Comparison of ENCODE assay signal across 8 cellular contexts in the genomic region with DNA sequence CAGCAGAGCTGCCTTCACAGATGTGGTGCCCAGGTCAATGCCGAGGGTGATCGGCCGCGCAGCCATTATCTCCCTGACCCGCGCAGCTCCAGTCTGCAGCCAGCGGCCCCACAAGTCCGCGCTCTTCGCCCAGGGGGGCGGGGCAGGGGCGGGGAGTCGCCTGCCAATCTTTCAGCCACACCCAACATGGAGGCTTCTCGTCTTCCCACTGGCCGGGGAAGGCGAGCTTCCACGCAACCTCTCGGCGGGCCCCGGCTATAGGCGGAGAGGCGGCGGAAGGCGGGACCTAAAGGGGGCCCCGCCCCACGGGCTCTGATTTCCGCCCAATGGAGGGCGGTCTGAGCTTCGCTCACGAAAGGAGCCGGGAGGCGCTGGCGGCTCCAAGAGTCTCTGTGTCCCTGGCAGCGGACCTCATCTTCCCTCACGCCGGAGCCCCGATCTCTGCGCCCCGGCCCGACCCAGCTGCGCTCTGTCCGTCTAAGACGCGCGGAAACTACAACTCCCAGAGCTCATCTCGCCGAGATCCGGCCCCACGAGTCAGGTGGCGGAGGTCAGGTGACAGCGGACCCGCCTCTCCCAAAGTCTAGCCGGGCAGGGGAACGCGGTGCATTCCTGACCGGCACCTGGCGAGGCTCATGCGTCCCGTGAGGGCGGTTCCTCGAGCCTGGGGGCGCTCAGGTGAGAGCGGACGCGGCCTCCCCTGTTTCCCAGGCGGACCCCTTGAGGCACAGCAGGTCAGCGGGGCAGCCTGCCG. TPM values are rescaled to one million over a fixed set of nuclear protein-coding genes. Genes with fewer than 3 reads are reported as not detected.
DNase-seq lines count a peak whose midpoint lies in the region; ATAC-seq, FAIRE-seq and TF ChIP-seq lines count a peak whose summit lies in the region.

A gene (plus strand): TSS at position 607 of the 754 bp plus-strand sequence. CDS start 3,447 bp downstream, outside the sequence.
A gene with protein sequence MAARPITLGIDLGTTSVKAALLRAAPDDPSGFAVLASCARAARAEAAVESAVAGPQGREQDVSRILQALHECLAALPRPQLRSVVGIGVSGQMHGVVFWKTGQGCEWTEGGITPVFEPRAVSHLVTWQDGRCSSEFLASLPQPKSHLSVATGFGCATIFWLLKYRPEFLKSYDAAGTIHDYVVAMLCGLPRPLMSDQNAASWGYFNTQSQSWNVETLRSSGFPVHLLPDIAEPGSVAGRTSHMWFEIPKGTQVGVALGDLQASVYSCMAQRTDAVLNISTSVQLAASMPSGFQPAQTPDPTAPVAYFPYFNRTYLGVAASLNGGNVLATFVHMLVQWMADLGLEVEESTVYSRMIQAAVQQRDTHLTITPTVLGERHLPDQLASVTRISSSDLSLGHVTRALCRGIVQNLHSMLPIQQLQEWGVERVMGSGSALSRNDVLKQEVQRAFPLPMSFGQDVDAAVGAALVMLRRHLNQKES (minus strand): TSS at position 97 of the 754 bp plus-strand sequence. CDS start 31 bp downstream, at position 66.

- peak within 1 kb of the TSS; percentile 97 for H4K91ac ChIP-seq in H1 (replicated peaks; ENCODE audit: insufficient read length, low read length)
- H4K91ac ChIP-seq in mesenchymal stem cell (ENCODE audit: low read length), result peak within 1 kb of the TSS; percentile 83

- H3K18ac ChIP-seq in H1 (ENCODE audit: extremely low read depth, low read length), result peak within 1 kb of the TSS; percentile 100
- H3K18ac ChIP-seq in mesenchymal stem cell (ENCODE audit: low read depth in 1 of 2, low read length in 2 of 2), result peak within 1 kb of the TSS; percentile 94 to 96

- H3K79me1 ChIP-seq in H1 (ENCODE audit: low read depth, low read length) (peaks cover 6% of the 10 kb centered on the region; the same call in 1 of the 2 replicates), mesenchymal stem cell (replicated peaks; ENCODE audit: low read length, poor library complexity, severe bottlenecking) (peaks cover 32% of the 10 kb centered on the region)

- no peak within 1 kb of the TSS for H3K14ac ChIP-seq in H1 (ENCODE audit: insufficient read length)
- peak within 1 kb of the TSS; percentile 63 to 95 for H3K14ac ChIP-seq in mesenchymal stem cell (ENCODE audit: low read length in 2 of 2)

- H2AK5ac ChIP-seq in H1 (ENCODE audit: low read depth, low read length) (no peak within 1 kb of the TSS), mesenchymal stem cell (ENCODE audit: low read length, severe bottlenecking) (no peak within 1 kb of the TSS)

- H3K27me3 ChIP-seq in H1 (replicated peaks in 1 of 4; ENCODE audit: control insufficient read depth in 3 of 4, extremely low read depth in 1 of 4, insufficient read depth in 3 of 4, low read length in 3 of 4) (no peaks in the 10 kb centered on the region), mesenchymal stem cell (ENCODE audit: control insufficient read depth in 1 of 2, insufficient read depth in 1 of 2, low read length in 2 of 2) (no peaks in the 10 kb centered on the region)

- DNase-seq in COLO829 (ENCODE audit: low spot score), result peak; percentile 98
- peak; percentile 99 for DNase-seq in HTR-8/SVneo (ENCODE audit: insufficient read length, low spot score)
- DNase-seq in NOMO-1 treated with dmso at 0.1 percent for 144 hours (lab: John Stamatoyannopoulos, UW; ENCODE audit: unreplicated experiment), result peak; percentile 96
- DNase-seq in activated CD8-positive, alpha-beta memory T cell treated with anti-CD3 and anti-CD28 coated beads for 48 hours (ENCODE audit: low read depth in 2 of 3, low spot score in 2 of 3), result peak; percentile 75 to 91 (median 87)
- DNase-seq in H1 (ENCODE audit: low read depth in 1 of 2, low spot score in 2 of 2), result peak; percentile 82 to 95
- DNase-seq in mesenchymal stem cell, result peak; percentile 97
- peak; percentile 90 for DNase-seq in stimulated activated CD8-positive, alpha-beta memory T cell treated with anti-CD3 and anti-CD28 coated beads, Interleukin-12 subunit alpha, Interleukin-12 subunit beta, amount 100 ng/mL, for 4 hours (ENCODE audit: low read depth)

- H2BK120ac ChIP-seq in H1 (replicated peaks; ENCODE audit: low read depth, low read length) (peak within 1 kb of the TSS; percentile 90), mesenchymal stem cell (ENCODE audit: low read depth, low read length) (peak within 1 kb of the TSS; percentile 92)

- H2BK15ac ChIP-seq in H1 (ENCODE audit: low read length) (no peak within 1 kb of the TSS), mesenchymal stem cell (ENCODE audit: low read depth, poor library complexity, severe bottlenecking) (peak within 1 kb of the TSS; percentile 46)

- H2BK5ac ChIP-seq in H1 (ENCODE audit: low read depth, low read length) (peak within 1 kb of the TSS; percentile 90), mesenchymal stem cell (ENCODE audit: low read depth, low read length, poor library complexity, severe bottlenecking) (peak within 1 kb of the TSS; percentile 91)

- no peak within 1 kb of the TSS for H3K23ac ChIP-seq in H1 (ENCODE audit: insufficient read length)
- peak within 1 kb of the TSS; percentile 44 to 66 for H3K23ac ChIP-seq in mesenchymal stem cell (ENCODE audit: low read length in 2 of 2)

- POLR2A ChIA-PET in H1 (lab: Charles Lee; ENCODE audit: partially characterized antibody), result interaction anchor here (0.6 to 3.4 kb wide), 15 partner anchors 9 to 172 kb away, joined by 3 to 19 read pairs (median 4); a partner anchor contains a TSS

- H3K36me3 ChIP-seq in H1 (ENCODE audit: control insufficient read depth in 2 of 4, insufficient read depth in 4 of 4, low read length in 3 of 4), result peaks cover 3 to 12% (median 6%) of the 10 kb centered on the region in 4 experiments; a peak in 6 of 8 replicates
- peaks cover 16 to 20% of the 10 kb centered on the region in 2 experiments for H3K36me3 ChIP-seq in mesenchymal stem cell (ENCODE audit: control insufficient read depth in 1 of 2, insufficient read depth in 2 of 2, low read depth in 1 of 2, low read length in 2 of 2)

- H2AFZ ChIP-seq in H1 (ENCODE audit: low read length) (peak within 1 kb of the TSS; percentile 78; the same call in 1 of the 2 replicates), mesenchymal stem cell (ENCODE audit: low read depth, low read length) (peak within 1 kb of the TSS; percentile 99)

- H3K4me2 ChIP-seq in H1 (ENCODE audit: insufficient read depth in 1 of 2, low read depth in 2 of 2, low read length in 2 of 2) (peak within 1 kb of the TSS; percentile 50 to 92), mesenchymal stem cell (ENCODE audit: low read length, poor library complexity, severe bottlenecking) (peak within 1 kb of the TSS; percentile 98)

- no peak for TF ChIP-seq EP300 in H1 (IDR thresholded peaks at IDR 0.05; ENCODE audit: borderline replicate concordance in 1 of 2, low read depth in 2 of 2, low read length in 2 of 2)

- 2% methylated on average over 36 of the region's 68 CpGs; no CpG with 5 or more reads in 1 of the 2 experiments for WGBS in H1 (ENCODE audit: extremely low coverage in 1 of 2, insufficient coverage in 1 of 2, insufficient read length in 1 of 2, insufficient replicate concordance in 2 of 2, low coverage in 1 of 2, low lambda C conversion rate in 2 of 2, missing lambda C conversion rate in 1 of 2), 2 experiments
- WGBS in mesenchymal stem cell, result under 1% methylated on average over 68 of the region's 68 CpGs

- H3K9ac ChIP-seq in H1 (replicated peaks in 1 of 4; ENCODE audit: extremely low read depth in 1 of 4, low read depth in 3 of 4, low read length in 3 of 4) (peak within 1 kb of the TSS; percentile 79 to 90 (median 84)), mesenchymal stem cell (ENCODE audit: low read length) (peak within 1 kb of the TSS; percentile 95)

- H2BK12ac ChIP-seq in H1 (ENCODE audit: low read depth, low read length) (no peak within 1 kb of the TSS), mesenchymal stem cell (ENCODE audit: low read length in 2 of 2) (peak within 1 kb of the TSS in 1 of 2 experiments; percentile 21)

- H4K8ac ChIP-seq in H1 (ENCODE audit: extremely low read depth, insufficient read depth, low read length) (peak within 1 kb of the TSS; percentile 99), mesenchymal stem cell (ENCODE audit: low read length) (peak within 1 kb of the TSS; percentile 95)

- TF ChIP-seq RAD21 in H1 (IDR thresholded peaks at IDR 0.05 in 1 of 2, conservative IDR thresholded peaks at IDR 0.05 in 1 of 2; ENCODE audit: low read depth in 2 of 2, low read length in 2 of 2), result no peak; a peak in 1 of 4 replicates

- no peak for TF ChIP-seq CTCF in H1 (IDR thresholded peaks at IDR 0.05; ENCODE audit: control extremely low read depth in 1 of 3, insufficient read depth in 1 of 3, low read depth in 1 of 3, low read length in 3 of 3)

- peak within 1 kb of the TSS; percentile 87 to 95 (median 88) for H3K4me3 ChIP-seq in H1 (ENCODE audit: extremely low read depth in 1 of 4, insufficient read depth in 2 of 4, low read depth in 3 of 4, low read length in 4 of 4)
- peak within 1 kb of the TSS; percentile 96 to 98 for H3K4me3 ChIP-seq in mesenchymal stem cell (ENCODE audit: insufficient read depth in 1 of 2, low read depth in 1 of 2, low read length in 2 of 2)

- H4K20me1 ChIP-seq in H1 (replicated peaks in 1 of 2; ENCODE audit: control insufficient read depth in 1 of 2, insufficient read depth in 2 of 2, low read length in 2 of 2), result peaks cover 2 to 11% of the 10 kb centered on the region in 2 experiments

- H2BK20ac ChIP-seq in H1 (ENCODE audit: low read length), result no peak within 1 kb of the TSS

- ATAC-seq in GM21367 (IDR thresholded peaks at IDR 0.05; ENCODE audit: unreplicated experiment), result peak; percentile 82

- H4K5ac ChIP-seq in H1 (ENCODE audit: insufficient read length, low read depth, low read length), result peak within 1 kb of the TSS; percentile 99

- H3K4ac ChIP-seq in H1 (replicated peaks; ENCODE audit: insufficient read length, low read depth, low read length) (peak within 1 kb of the TSS; percentile 91), mesenchymal stem cell (ENCODE audit: low read depth in 1 of 2, low read length in 2 of 2) (peak within 1 kb of the TSS; percentile 84 to 86)

- H3K4me1 ChIP-seq in H1 (replicated peaks in 1 of 4; ENCODE audit: control insufficient read depth in 3 of 4, insufficient read depth in 4 of 4, low read length in 3 of 4) (peaks cover 0 to 8% (median 5%) of the 10 kb centered on the region in 4 experiments; a peak in 3 of 7 replicates), mesenchymal stem cell (ENCODE audit: control insufficient read depth, insufficient read depth, low read depth, low read length) (peaks cover 16% of the 10 kb centered on the region)

- peak within 1 kb of the TSS; percentile 95 for H3K56ac ChIP-seq in H1 (replicated peaks; ENCODE audit: insufficient read length, low read depth, low read length)

- peak; percentile 55 to 66 for TF ChIP-seq POLR2A in H1 (IDR thresholded peaks at IDR 0.05; ENCODE audit: control extremely low read depth in 1 of 2, low read depth in 2 of 2, low read length in 2 of 2)

- H3K9me3 ChIP-seq in H1 (ENCODE audit: insufficient read depth in 2 of 2, low read depth in 1 of 2, low read length in 1 of 2), result no peaks in the 10 kb centered on the region
- H3K9me3 ChIP-seq in mesenchymal stem cell (ENCODE audit: control insufficient read depth, low read length), result no peaks in the 10 kb centered on the region

- H3K79me2 ChIP-seq in H1 (ENCODE audit: control insufficient read depth in 1 of 2, insufficient read depth in 2 of 2, low read length in 2 of 2), result peaks cover 0 to 20% of the 10 kb centered on the region in 2 experiments; a peak in 2 of 4 replicates

- H3K23me2 ChIP-seq in H1 (ENCODE audit: low read depth, low read length), result peaks cover 6% of the 10 kb centered on the region; the same call in 1 of the 2 replicates

- peak within 1 kb of the TSS; percentile 96 for H3K27ac ChIP-seq in H1 (ENCODE audit: low read depth, low read length)
- H3K27ac ChIP-seq in mesenchymal stem cell (ENCODE audit: low read length, poor library complexity, severe bottlenecking), result peak within 1 kb of the TSS; percentile 99

- CTCF ChIA-PET in H1 (lab: Charles Lee; ENCODE audit: partially characterized antibody), result interaction anchor here (0.5 to 2.0 kb wide), 7 partner anchors 10 to 145 kb away, joined by 3 to 8 read pairs (median 3); no protein-coding TSS in a partner anchor

- FAIRE-seq in HTR-8/SVneo (lab: Jason Lieb, UNC) (peak; percentile 83), H1 (lab: Jason Lieb, UNC) (no peak)

RNA-seq across cellular contexts. Expression of the first gene that starts in this region (rescaled TPM):
- 12.9 and 16.4 TPM in 2 replicates for total RNA-seq in H1 (2021; fragmentation: NEBNext Ultra II Directional; extraction: Animal tissue kit (Norgen Biotek cat#: 25700))
- 11.6 and 13.1 TPM in 2 replicates for polyA plus RNA-seq in H1 (2011; rRNA removed)
- 11.9 TPM for polyA plus RNA-seq in H1 (2011; cell fraction: cytosol; rRNA removed)
- 22.3 TPM for polyA plus RNA-seq in H1 (2011; cell fraction: nucleus; rRNA removed)
- polyA plus RNA-seq in H1 (2012, experiment 1 of 2), result 13.0 to 16.4 TPM (median 15.1 TPM) in 4 replicates
- 19.1 TPM for polyA plus RNA-seq in H1 (2012, experiment 2 of 2)
- 22.0 TPM for polyA plus RNA-seq in H1 (2013, experiment 1 of 2)
- 21.1 TPM for polyA plus RNA-seq in H1 (2013, experiment 2 of 2)
- polyA minus RNA-seq in H1 (2011; rRNA and poly(A)+ RNA removed), result 12.1 and 12.4 TPM in 2 replicates
- polyA minus RNA-seq in H1 (2011; cell fraction: cytosol; rRNA and poly(A)+ RNA removed), result 6.5 TPM
- polyA minus RNA-seq in H1 (2011; cell fraction: nucleus; rRNA and poly(A)+ RNA removed), result 13.1 TPM
- 28.5 TPM for polyA plus RNA-seq in mesenchymal stem cell (2013, experiment 1 of 2)
- 28.1 TPM for polyA plus RNA-seq in mesenchymal stem cell (2013, experiment 2 of 2)

RNA-seq across cellular contexts. Expression of the second gene that starts in this region (rescaled TPM):
- total RNA-seq in H1 (2021; fragmentation: NEBNext Ultra II Directional; extraction: Animal tissue kit (Norgen Biotek cat#: 25700)), result 36.7 and 37.3 TPM in 2 replicates
- 28.6 and 35.5 TPM in 2 replicates for polyA plus RNA-seq in H1 (2011; rRNA removed)
- 31.3 TPM for polyA plus RNA-seq in H1 (2011; cell fraction: cytosol; rRNA removed)
- 30.6 TPM for polyA plus RNA-seq in H1 (2011; cell fraction: nucleus; rRNA removed)
- 23.2 to 29.6 TPM (median 26.8 TPM) in 4 replicates for polyA plus RNA-seq in H1 (2012, experiment 1 of 2)
- 30.1 TPM for polyA plus RNA-seq in H1 (2012, experiment 2 of 2)
- 17.8 TPM for polyA plus RNA-seq in H1 (2013, experiment 1 of 2)
- polyA plus RNA-seq in H1 (2013, experiment 2 of 2), result 18.5 TPM
- polyA minus RNA-seq in H1 (2011; rRNA and poly(A)+ RNA removed), result 52.4 and 60.5 TPM in 2 replicates
- 28.8 TPM for polyA minus RNA-seq in H1 (2011; cell fraction: cytosol; rRNA and poly(A)+ RNA removed)
- 26.7 TPM for polyA minus RNA-seq in H1 (2011; cell fraction: nucleus; rRNA and poly(A)+ RNA removed)
- polyA plus RNA-seq in mesenchymal stem cell (2013, experiment 1 of 2), result 7.4 TPM
- 7.5 TPM for polyA plus RNA-seq in mesenchymal stem cell (2013, experiment 2 of 2)

Comparison
In these comparisons a context has a peak if more than half of its experiments do, and no peak if none do; other contexts are left out.
1. Peak in every context shown above with its lines: DNase-seq, ATAC-seq, H3K4me3 ChIP-seq and H3K27ac ChIP-seq.